ENCODE assay signal across 1 cellular context in genomic region chr14:64509036-64509435, GRCh38.
TF ChIP-seq lines count a peak whose summit lies in the region.

No MANE protein-coding gene starts in this region.

TF ChIP-seq in HepG2, 621 proteins besides CTCF, POLR2A, EP300 and RAD21 (continued from another document):
- TF ChIP-seq, protein P1, sequence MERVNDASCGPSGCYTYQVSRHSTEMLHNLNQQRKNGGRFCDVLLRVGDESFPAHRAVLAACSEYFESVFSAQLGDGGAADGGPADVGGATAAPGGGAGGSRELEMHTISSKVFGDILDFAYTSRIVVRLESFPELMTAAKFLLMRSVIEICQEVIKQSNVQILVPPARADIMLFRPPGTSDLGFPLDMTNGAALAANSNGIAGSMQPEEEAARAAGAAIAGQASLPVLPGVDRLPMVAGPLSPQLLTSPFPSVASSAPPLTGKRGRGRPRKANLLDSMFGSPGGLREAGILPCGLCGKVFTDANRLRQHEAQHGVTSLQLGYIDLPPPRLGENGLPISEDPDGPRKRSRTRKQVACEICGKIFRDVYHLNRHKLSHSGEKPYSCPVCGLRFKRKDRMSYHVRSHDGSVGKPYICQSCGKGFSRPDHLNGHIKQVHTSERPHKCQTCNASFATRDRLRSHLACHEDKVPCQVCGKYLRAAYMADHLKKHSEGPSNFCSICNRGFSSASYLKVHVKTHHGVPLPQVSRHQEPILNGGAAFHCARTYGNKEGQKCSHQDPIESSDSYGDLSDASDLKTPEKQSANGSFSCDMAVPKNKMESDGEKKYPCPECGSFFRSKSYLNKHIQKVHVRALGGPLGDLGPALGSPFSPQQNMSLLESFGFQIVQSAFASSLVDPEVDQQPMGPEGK (CRISPR knock-in tag; IDR thresholded peaks at IDR 0.05) = 0 out of 2 replicates have a peak, but pooled peaks have one; percentile 10
- no peak for TF ChIP-seq ARHGAP35 (CRISPR knock-in tag; IDR thresholded peaks at IDR 0.05; ENCODE audit: borderline replicate concordance)
- TF ChIP-seq TCF7L2 (IDR thresholded peaks at IDR 0.05; ENCODE audit: low read depth, low read length) = no peak
- TF ChIP-seq NFE2L2 (IDR thresholded peaks at IDR 0.05; ENCODE audit: low read length) = no peak
- no peak for TF ChIP-seq KDM4B (CRISPR knock-in tag; IDR thresholded peaks at IDR 0.05)
- TF ChIP-seq ZNF121 (CRISPR knock-in tag; IDR thresholded peaks at IDR 0.05) = peak; percentile 23; the same call in 1 of the 2 replicates
- TF ChIP-seq ZNF33A (CRISPR knock-in tag; IDR thresholded peaks at IDR 0.05; ENCODE audit: borderline replicate concordance) = no peak
- no peak for TF ChIP-seq FOXP1 (IDR thresholded peaks at IDR 0.05)
- no peak for TF ChIP-seq FOXP1 (CRISPR knock-in tag; IDR thresholded peaks at IDR 0.05)
- no peak for TF ChIP-seq IRX3 (CRISPR knock-in tag; IDR thresholded peaks at IDR 0.05; ENCODE audit: borderline replicate concordance, low read depth)
- TF ChIP-seq CENPT (CRISPR knock-in tag; IDR thresholded peaks at IDR 0.05; ENCODE audit: low read depth) = no peak
- TF ChIP-seq ZNF687 (CRISPR knock-in tag; IDR thresholded peaks at IDR 0.05) = peak; percentile 35
- no peak for TF ChIP-seq BORCS8-MEF2B (CRISPR knock-in tag; IDR thresholded peaks at IDR 0.05)
- TF ChIP-seq ZNF766 (CRISPR knock-in tag; IDR thresholded peaks at IDR 0.05; ENCODE audit: borderline replicate concordance) = no peak
- no peak for TF ChIP-seq STAT6 (CRISPR knock-in tag; IDR thresholded peaks at IDR 0.05; ENCODE audit: borderline replicate concordance)
- TF ChIP-seq SOX6 (IDR thresholded peaks at IDR 0.05) = no peak
- peak; percentile 29; the same call in 1 of the 2 replicates for TF ChIP-seq SOX6 (CRISPR knock-in tag; IDR thresholded peaks at IDR 0.05)
- no peak for TF ChIP-seq RXRA (CRISPR knock-in tag; IDR thresholded peaks at IDR 0.05)
- TF ChIP-seq ERF (CRISPR knock-in tag; IDR thresholded peaks at IDR 0.05) = no peak
- TF ChIP-seq ZNF670 (CRISPR knock-in tag; IDR thresholded peaks at IDR 0.05; ENCODE audit: borderline replicate concordance) = no peak
- TF ChIP-seq, protein P2, sequence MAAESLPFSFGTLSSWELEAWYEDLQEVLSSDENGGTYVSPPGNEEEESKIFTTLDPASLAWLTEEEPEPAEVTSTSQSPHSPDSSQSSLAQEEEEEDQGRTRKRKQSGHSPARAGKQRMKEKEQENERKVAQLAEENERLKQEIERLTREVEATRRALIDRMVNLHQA (CRISPR knock-in tag; IDR thresholded peaks at IDR 0.05) = no peak
- no peak for TF ChIP-seq ZIK1 (CRISPR knock-in tag; IDR thresholded peaks at IDR 0.05; ENCODE audit: borderline replicate concordance, low read depth)
- TF ChIP-seq MTF2 (CRISPR knock-in tag; IDR thresholded peaks at IDR 0.05; ENCODE audit: borderline replicate concordance) = no peak
- no peak for TF ChIP-seq SOX13 (IDR thresholded peaks at IDR 0.05)
- peak in 1 of 2 experiments; percentile 54; a peak in 1 of 4 replicates for TF ChIP-seq SOX13 (CRISPR knock-in tag; conservative IDR thresholded peaks at IDR 0.05 in 1 of 2, IDR thresholded peaks at IDR 0.05 in 1 of 2)
- peak; percentile 66 for TF ChIP-seq ZNF644 (CRISPR knock-in tag; IDR thresholded peaks at IDR 0.05; ENCODE audit: low read depth)
- no peak for TF ChIP-seq CC2D1A (CRISPR knock-in tag; IDR thresholded peaks at IDR 0.05)
- TF ChIP-seq CCAR2 (optimal IDR thresholded peaks at IDR 0.05; ENCODE audit: low read depth, low read length) = no peak
